In genomic region chr11:129979046-129979605, GRCh38 we compare ENCODE assay signal across 28 cellular contexts.
"Had no signal": no experiment of that assay in that cellular context is flagged by ENCODE, and none has a peak within 500 bp of the region (broad histone marks: within the 10 kb centered on the region; RNA-seq: fewer than 3 reads in every experiment).

No MANE protein-coding gene starts in this region.

- H3K4me3 ChIP-seq: dorsolateral prefrontal cortex, gastrocnemius medialis, left lung, mucosa of descending colon, pancreas, right atrium auricular region, sigmoid colon, testis, tibial artery had no signal

- H3K36me3 Mint-ChIP-seq: natural killer cell treated with Interleukin-12 subunit alpha and Interleukin-12 subunit beta and Interleukin-15 and Interleukin-18, amount 100 ng/mL, for 72 hours; stimulated activated effector memory CD8-positive, alpha-beta T cell treated with anti-CD3 and anti-CD28 coated beads, Interleukin-12 subunit alpha, Interleukin-12 subunit beta, amount 100 ng/mL, for 72 hours had no signal

- H3K4me3 Mint-ChIP-seq: mesothelial cell of epicardium; natural killer cell treated with Interleukin-12 subunit alpha and Interleukin-12 subunit beta and Interleukin-15 and Interleukin-18, amount 100 ng/mL, for 72 hours; stimulated activated effector memory CD8-positive, alpha-beta T cell treated with anti-CD3 and anti-CD28 coated beads, Interleukin-12 subunit alpha, Interleukin-12 subunit beta, amount 100 ng/mL, for 72 hours; type B pancreatic cell had no signal

- H3K27me3 Mint-ChIP-seq: natural killer cell treated with Interleukin-12 subunit alpha and Interleukin-12 subunit beta and Interleukin-15 and Interleukin-18, amount 100 ng/mL, for 72 hours; progenitor cell of endocrine pancreas; type B pancreatic cell had no signal

- H3K4me1 ChIP-seq: pancreas, right atrium auricular region, testis, tibial artery had no signal

- H3K9me3 ChIP-seq: gastrocnemius medialis, left lung, mucosa of descending colon, pancreas, right atrium auricular region, sigmoid colon, testis, tibial artery had no signal

- H3K27me3 ChIP-seq: dorsolateral prefrontal cortex, gastrocnemius medialis, left lung, pancreas, right atrium auricular region, sigmoid colon, testis, tibial artery had no signal

- FAIRE-seq: pancreas had no signal

- DNase-seq: cerebellar nuclear complex; cortex of kidney; dorsolateral prefrontal cortex; effector CD4-positive, alpha-beta T cell; foreskin fibroblast; gastrocnemius medialis; left cardiac atrium; left lung; mesenchymal stem cell; mucosa of descending colon; naive B cell; occipital lobe; pancreas; sigmoid colon; stimulated activated CD4-positive, alpha-beta T cell treated with anti-CD3 and anti-CD28 coated beads, Interleukin-2, amount 100 ng/mL, for 24 hours; stimulated activated CD4-positive, alpha-beta T cell treated with anti-CD3 and anti-CD28 coated beads, Interleukin-4, amount 100 ng/mL, for 24 hours; stimulated activated naive CD8-positive, alpha-beta T cell treated with anti-CD3 and anti-CD28 coated beads, Interleukin-15, Interleukin-2, amounts not matched to agents 100 U/mL and 50 U/mL, for 24 hours; substantia nigra; testis; tibial artery had no signal

- H3K27ac ChIP-seq: dorsolateral prefrontal cortex, epithelial cell of prostate, gastrocnemius medialis, left lung, pancreas, right atrium auricular region, sigmoid colon, testis, tibial artery had no signal

- ATAC-seq: esophagus mucosa; gastrocnemius medialis; left cardiac atrium; left lung; mucosa of descending colon; natural killer cell treated with Interleukin-12 subunit alpha and Interleukin-12 subunit beta and Interleukin-15 and Interleukin-18, amount 100 ng/mL, for 72 hours; pancreas; stimulated activated effector memory CD8-positive, alpha-beta T cell treated with anti-CD3 and anti-CD28 coated beads, Interleukin-12 subunit alpha, Interleukin-12 subunit beta, amount 100 ng/mL, for 72 hours; stimulated activated naive CD8-positive, alpha-beta T cell treated with anti-CD3 and anti-CD28 coated beads, Interleukin-15, Interleukin-2, amounts not matched to agents 100 U/mL and 50 U/mL, for 24 hours had no signal

- H3K27ac Mint-ChIP-seq: mesothelial cell of epicardium; natural killer cell treated with Interleukin-12 subunit alpha and Interleukin-12 subunit beta and Interleukin-15 and Interleukin-18, amount 100 ng/mL, for 72 hours; stimulated activated effector memory CD8-positive, alpha-beta T cell treated with anti-CD3 and anti-CD28 coated beads, Interleukin-12 subunit alpha, Interleukin-12 subunit beta, amount 100 ng/mL, for 72 hours; type B pancreatic cell had no signal

- H3K9me3 Mint-ChIP-seq: mesothelial cell of epicardium; natural killer cell treated with Interleukin-12 subunit alpha and Interleukin-12 subunit beta and Interleukin-15 and Interleukin-18, amount 100 ng/mL, for 72 hours; stimulated activated effector memory CD8-positive, alpha-beta T cell treated with anti-CD3 and anti-CD28 coated beads, Interleukin-12 subunit alpha, Interleukin-12 subunit beta, amount 100 ng/mL, for 72 hours; type B pancreatic cell had no signal

- H3K36me3 ChIP-seq: gastrocnemius medialis, left lung, pancreas, right atrium auricular region, sigmoid colon, tibial artery had no signal
